ENCODE assay signal across 7 cellular contexts in genomic region chr7:27174077-27175004, GRCh38. TPM values are rescaled to one million over a fixed set of nuclear protein-coding genes. Genes with fewer than 3 reads are reported as not detected.
DNase-seq lines count a peak whose midpoint lies in the region; ATAC-seq and TF ChIP-seq lines count a peak whose summit lies in the region.

Gene HOXA10 (minus strand): TSS chr7:27174320. CDS start chr7:27174306, 14 bp downstream.

- ATAC-seq in HG02571 (IDR thresholded peaks at IDR 0.05; ENCODE audit: unreplicated experiment) (no peak), GM18511 (IDR thresholded peaks at IDR 0.05; ENCODE audit: unreplicated experiment) (no peak)

- no peaks in the 10 kb centered on the region for H3K4me1 ChIP-seq in endodermal cell (ENCODE audit: control insufficient read depth, insufficient read depth, low read length)

- H3K27me3 ChIP-seq in endodermal cell (ENCODE audit: control insufficient read depth, insufficient read depth, low read length, poor library complexity, severe bottlenecking), result peaks cover 100% of the 10 kb centered on the region

- H3K36me3 ChIP-seq in endodermal cell (ENCODE audit: control insufficient read depth, insufficient read depth, low read length), result no peaks in the 10 kb centered on the region

- H3K4me1 Mint-ChIP-seq in endodermal cell (peaks cover 5% of the 10 kb centered on the region), osteocyte (ENCODE audit: unreplicated experiment) (peaks cover 10% of the 10 kb centered on the region)

- 9 to 10% methylated on average over 30 to 68 of the region's 68 CpGs for WGBS in endodermal cell (ENCODE audit: insufficient coverage in 1 of 2, insufficient read length in 1 of 2), 2 experiments

- no peak within 1 kb of the TSS for H3K27ac ChIP-seq in endodermal cell (ENCODE audit: low read depth, low read length)

- H3K36me3 Mint-ChIP-seq in endodermal cell (ENCODE audit: low read depth), result no peaks in the 10 kb centered on the region
- no peaks in the 10 kb centered on the region for H3K36me3 Mint-ChIP-seq in osteocyte (ENCODE audit: unreplicated experiment)

- DNase-seq in GM12864 (ENCODE audit: low read depth) (no peak), NCI-H69 (lab: John Stamatoyannopoulos, UW) (peak; percentile 86), endodermal cell (peak; percentile 73), osteocyte (ENCODE audit: extremely low spot score, unreplicated experiment) (no peak), DMS 273 (lab: John Stamatoyannopoulos, UW; ENCODE audit: unreplicated experiment) (no peak)

- H3K4me3 Mint-ChIP-seq in endodermal cell (no peak within 1 kb of the TSS), osteocyte (ENCODE audit: unreplicated experiment) (peak within 1 kb of the TSS; percentile 57)

- peaks cover 11% of the 10 kb centered on the region for H3K9me3 ChIP-seq in endodermal cell (ENCODE audit: control insufficient read depth, low read length)

- H3K27ac Mint-ChIP-seq in endodermal cell (no peak within 1 kb of the TSS), osteocyte (ENCODE audit: unreplicated experiment) (no peak within 1 kb of the TSS)

- peak within 1 kb of the TSS; percentile 22 for H3K4me3 ChIP-seq in GM12864 (ENCODE audit: low read depth, low read length)
- no peak within 1 kb of the TSS for H3K4me3 ChIP-seq in endodermal cell (ENCODE audit: low read length)

- no peak for TF ChIP-seq CTCF in GM12864 (IDR thresholded peaks at IDR 0.05; ENCODE audit: low read depth, low read length, missing control alignments)
- TF ChIP-seq CTCF in endodermal cell (conservative IDR thresholded peaks at IDR 0.05), result no peak
- TF ChIP-seq CTCF in osteocyte (IDR thresholded peaks at IDR 0.05), result no peak

- no peak within 1 kb of the TSS for H3K9ac ChIP-seq in endodermal cell (ENCODE audit: extremely low read depth, low read length, poor library complexity, severe bottlenecking)

- H3K9me3 Mint-ChIP-seq in endodermal cell (peaks cover 1% of the 10 kb centered on the region), osteocyte (ENCODE audit: unreplicated experiment) (no peaks in the 10 kb centered on the region)

- peaks cover 97% of the 10 kb centered on the region for H3K27me3 Mint-ChIP-seq in endodermal cell (ENCODE audit: insufficient read depth)
- H3K27me3 Mint-ChIP-seq in osteocyte (ENCODE audit: unreplicated experiment), result peaks cover 79% of the 10 kb centered on the region

RNA-seq across cellular contexts. Expression of gene HOXA10, which starts in this region (rescaled TPM):
- total RNA-seq in endodermal cell, result not detected
- polyA plus RNA-seq in endodermal cell (2013, experiment 1 of 2), result 12.7 TPM
- polyA plus RNA-seq in endodermal cell (2013, experiment 2 of 2), result 8.0 TPM
- total RNA-seq in osteocyte, result not detected in 2 replicates

Comparison
In these comparisons a context has a peak if more than half of its experiments do, and no peak if none do; other contexts are left out.
1. DNase-seq: peak in NCI-H69 (single experiment) and endodermal cell (single experiment); none in GM12864 (single experiment), osteocyte (single experiment) and DMS 273 (single experiment).